8 cellular contexts compared by ENCODE assay signal in genomic region chr2:218272531-218273212, GRCh38. TPM values are rescaled to one million over a fixed set of nuclear protein-coding genes. Genes with fewer than 3 reads are reported as not detected.
DNase-seq lines count a peak whose midpoint lies in the region; ATAC-seq and TF ChIP-seq lines count a peak whose summit lies in the region.

No MANE protein-coding gene starts in this region.

- TF ChIP-seq CTCF in NB4 (IDR thresholded peaks at IDR 0.05; ENCODE audit: low read depth, low read length) (peak; percentile 87), progenitor cell of endocrine pancreas (IDR thresholded peaks at IDR 0.05; ENCODE audit: unreplicated experiment) (peak; percentile 97), type B pancreatic cell (conservative IDR thresholded peaks at IDR 0.05) (peak; percentile 94)

- no peaks in the 10 kb centered on the region for H3K9me3 Mint-ChIP-seq in activated naive CD8-positive, alpha-beta T cell (ENCODE audit: low read depth)
- H3K9me3 Mint-ChIP-seq in progenitor cell of endocrine pancreas (ENCODE audit: low read depth): no peaks in the 10 kb centered on the region
- H3K9me3 Mint-ChIP-seq in type B pancreatic cell: no peaks in the 10 kb centered on the region

- peak overlapping the region; percentile 28 for H3K27ac Mint-ChIP-seq in activated naive CD8-positive, alpha-beta T cell
- H3K27ac Mint-ChIP-seq in progenitor cell of endocrine pancreas: peak overlapping the region; percentile 80
- peak overlapping the region; percentile 93 for H3K27ac Mint-ChIP-seq in type B pancreatic cell

- H3K4me3 Mint-ChIP-seq in activated naive CD8-positive, alpha-beta T cell: no peak overlapping the region
- H3K4me3 Mint-ChIP-seq in progenitor cell of endocrine pancreas (ENCODE audit: low read depth): peak overlapping the region; percentile 51
- H3K4me3 Mint-ChIP-seq in type B pancreatic cell: peak overlapping the region; percentile 93

- ATAC-seq in GM19035 (IDR thresholded peaks at IDR 0.05; ENCODE audit: unreplicated experiment): peak; percentile 13
- peak; percentile 44 for ATAC-seq in Right ventricle myocardium inferior

- no peak for TF ChIP-seq POLR2A in NB4 (IDR thresholded peaks at IDR 0.05; ENCODE audit: extremely low read depth, insufficient read length)

- H3K4me3 ChIP-seq in NB4 (ENCODE audit: low read depth, low read length): no peak overlapping the region

- peaks cover 36% of the 10 kb centered on the region for H3K4me1 Mint-ChIP-seq in activated naive CD8-positive, alpha-beta T cell (ENCODE audit: low read depth)
- H3K4me1 Mint-ChIP-seq in progenitor cell of endocrine pancreas (ENCODE audit: low read depth) (peaks cover 19% of the 10 kb centered on the region), type B pancreatic cell (ENCODE audit: unreplicated experiment) (peaks cover 34% of the 10 kb centered on the region)

- peaks cover 4% of the 10 kb centered on the region for H3K36me3 Mint-ChIP-seq in activated naive CD8-positive, alpha-beta T cell
- H3K36me3 Mint-ChIP-seq in progenitor cell of endocrine pancreas (ENCODE audit: insufficient read depth) (peaks cover 14% of the 10 kb centered on the region), type B pancreatic cell (peaks cover 16% of the 10 kb centered on the region)

- intact Hi-C loops in Right ventricle myocardium inferior (cut with DNase I): loop anchor here (5.0 to 10.0 kb wide), 2 partner anchors 125 to 392 kb away; partner anchors contain the start of gene CTDSP1

- H3K27me3 Mint-ChIP-seq in activated naive CD8-positive, alpha-beta T cell: no peaks in the 10 kb centered on the region
- H3K27me3 Mint-ChIP-seq in progenitor cell of endocrine pancreas (no peaks in the 10 kb centered on the region), type B pancreatic cell (no peaks in the 10 kb centered on the region)

- peak; percentile 81 for DNase-seq in AG08396 (ENCODE audit: low spot score)
- peak; percentile 98 for DNase-seq in NB4 (ENCODE audit: low read depth)
- DNase-seq in SKM-1 treated with dmso at 0.1 percent for 144 hours (lab: John Stamatoyannopoulos, UW; ENCODE audit: unreplicated experiment): peak; percentile 68
- DNase-seq in Right ventricle myocardium inferior (ENCODE audit: missing footprints): peak; percentile 89
- peak; percentile 76 for DNase-seq in progenitor cell of endocrine pancreas (ENCODE audit: low spot score, unreplicated experiment)
- peak; percentile 85 for DNase-seq in type B pancreatic cell (ENCODE audit: extremely low spot score, unreplicated experiment)

RNA-seq across cellular contexts. Expression of gene PNKD, which starts 2.4 kb away (rescaled TPM):
- total RNA-seq in Right ventricle myocardium inferior (67.0 TPM), progenitor cell of endocrine pancreas (54.3 and 54.5 TPM in 2 replicates), type B pancreatic cell (ENCODE audit: low replicate concordance) (58.4 and 66.4 TPM in 2 replicates)

RNA-seq across cellular contexts. Expression of gene AAMP, which starts 2.7 kb away (rescaled TPM):
- total RNA-seq in Right ventricle myocardium inferior (50.6 TPM), progenitor cell of endocrine pancreas (79.2 and 85.2 TPM in 2 replicates), type B pancreatic cell (ENCODE audit: low replicate concordance) (82.2 and 97.8 TPM in 2 replicates)

RNA-seq across cellular contexts. Expression of gene GPBAR1, which starts 11.9 kb away (rescaled TPM):
- total RNA-seq in Right ventricle myocardium inferior (2.0 TPM), progenitor cell of endocrine pancreas (9.1 and 9.7 TPM in 2 replicates), type B pancreatic cell (ENCODE audit: low replicate concordance) (2.1 and 5.7 TPM in 2 replicates)

RNA-seq across cellular contexts. Expression of gene TMBIM1, which starts 19.6 kb away (rescaled TPM):
- total RNA-seq in Right ventricle myocardium inferior (138 TPM), progenitor cell of endocrine pancreas (131 and 137 TPM in 2 replicates), type B pancreatic cell (ENCODE audit: low replicate concordance) (94.5 and 303 TPM in 2 replicates)

RNA-seq across cellular contexts. Expression of gene ARPC2, which starts 55.7 kb away (rescaled TPM):
- total RNA-seq in Right ventricle myocardium inferior (142 TPM), progenitor cell of endocrine pancreas (153 and 160 TPM in 2 replicates), type B pancreatic cell (ENCODE audit: low replicate concordance) (211 and 384 TPM in 2 replicates)

Comparison
In these comparisons a context has a peak if more than half of its experiments do, and no peak if none do; other contexts are left out.
1. H3K27ac Mint-ChIP-seq: peak in every context shown above with its lines; median percentile 93 in type B pancreatic cell; 80 in progenitor cell of endocrine pancreas; 28 in activated naive CD8-positive, alpha-beta T cell.